In the genomic region with DNA sequence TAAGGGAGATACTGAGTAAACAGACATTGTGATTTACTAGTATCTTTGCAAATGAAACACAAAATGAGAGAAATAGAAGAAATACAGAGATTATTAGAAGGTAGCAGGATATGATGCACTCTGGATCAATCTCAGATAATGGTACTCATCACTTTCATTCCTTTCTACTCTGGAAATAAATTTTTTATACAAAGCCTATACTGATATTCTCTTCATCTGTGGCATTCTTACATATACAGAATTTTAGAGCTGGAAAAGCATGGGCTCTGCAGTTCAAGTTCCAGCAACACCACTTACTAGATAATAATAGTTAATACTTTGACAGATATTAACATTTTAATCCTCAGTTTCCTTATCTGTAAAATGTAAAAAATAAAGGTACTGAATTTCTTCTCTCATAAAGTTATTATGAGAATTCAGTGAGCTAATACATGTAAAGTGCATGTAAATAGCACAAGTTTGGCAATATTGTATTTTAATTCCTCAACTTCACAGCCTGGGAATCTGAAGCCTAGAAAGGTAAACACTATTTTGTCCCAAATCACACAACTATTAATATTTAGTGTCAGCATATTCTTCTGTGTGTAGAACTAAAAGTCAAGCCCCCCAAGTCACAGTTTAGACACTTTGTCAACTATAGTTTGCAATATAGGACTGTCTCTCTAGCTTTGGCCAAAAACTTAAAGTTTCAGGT, we compare ENCODE assay signal across 19 cellular contexts. TPM values are rescaled to one million over a fixed set of nuclear protein-coding genes. Genes with fewer than 3 reads are reported as not detected.
DNase-seq lines count a peak whose midpoint lies in the region; FAIRE-seq and TF ChIP-seq lines count a peak whose summit lies in the region.
"Had no signal": no experiment of that assay in that cellular context is flagged by ENCODE, and none has a peak within 500 bp of the region (broad histone marks: within the 10 kb centered on the region; RNA-seq: fewer than 3 reads in every experiment).

No MANE protein-coding gene starts in this region.

- no peak for TF ChIP-seq CTCF in PC-9 (conservative IDR thresholded peaks at IDR 0.05)
- TF ChIP-seq CTCF in smooth muscle cell (IDR thresholded peaks at IDR 0.05; ENCODE audit: borderline replicate concordance, insufficient read depth, poor library complexity, severe bottlenecking): no peak

- no peak for TF ChIP-seq POLR2A in H54 (IDR thresholded peaks at IDR 0.05; ENCODE audit: low read depth, low read length)

- H3K27ac ChIP-seq in PC-9 (no peak overlapping the region), epithelial cell of prostate (peak overlapping the region; percentile 86), smooth muscle cell (ENCODE audit: low read depth) (no peak overlapping the region)

- H3K4me3 ChIP-seq in PC-9 (no peak overlapping the region), smooth muscle cell (peak overlapping the region; percentile 4)
- H3K4me3 ChIP-seq: GM23338 had no signal

- peaks cover 31% of the 10 kb centered on the region for H3K4me1 ChIP-seq in PC-9 (replicated peaks; ENCODE audit: insufficient read depth)
- no peaks in the 10 kb centered on the region for H3K4me1 ChIP-seq in smooth muscle cell (ENCODE audit: low read depth)

- no peaks in the 10 kb centered on the region for H4K20me1 ChIP-seq in PC-9 (ENCODE audit: insufficient read depth)
- no peaks in the 10 kb centered on the region for H4K20me1 ChIP-seq in smooth muscle cell (ENCODE audit: low read depth)

- H3K36me3 ChIP-seq in PC-9 (ENCODE audit: low read depth) (no peaks in the 10 kb centered on the region), smooth muscle cell (ENCODE audit: low read depth) (no peaks in the 10 kb centered on the region)

- CTCF ChIA-PET in PC-9 (lab: Charles Lee): interaction anchor here (0.7 kb wide), 1 partner anchor 23 kb away, joined by 3 read pairs; no protein-coding TSS in a partner anchor

- H3K79me2 ChIP-seq in PC-9 (ENCODE audit: low read depth): no peaks in the 10 kb centered on the region
- H3K79me2 ChIP-seq in smooth muscle cell (ENCODE audit: low read depth): peaks cover 47% of the 10 kb centered on the region

- intact Hi-C loops in PC-9 (cut with micrococcal nuclease; ENCODE audit: unreplicated experiment): loop anchor here (10.0 kb wide), 1 partner anchor 196 kb away; the partner anchor contains the start of gene MKS1

- DNase-seq in H54 (ENCODE audit: insufficient read length, low spot score) (no peak), PC-9 (no peak), epithelial cell of prostate (ENCODE audit: low read depth, low spot score) (no peak), smooth muscle cell (lab: John Stamatoyannopoulos, UW; ENCODE audit: unreplicated experiment) (no peak), NCI-H2029 (lab: John Stamatoyannopoulos, UW) (no peak), iPS-NIHi7 (ENCODE audit: extremely low spot score) (no peak), EL (no peak)
- DNase-seq: CD4-positive, CD25-positive, alpha-beta regulatory T cell; DMS153; GF-D8; MV-4-11; NCI-H1694 treated with DMSO at 0.1 percent for 48 hours; NCI-H2107; NCI-H2227 treated with DMSO at 0.1 percent for 48 hours; NCI-H510A treated with DMSO at 0.1 percent for 48 hours; NCI-H774; RPMI8226; SIG-M5 had no signal

- POLR2A ChIA-PET in PC-9 (lab: Charles Lee; ENCODE audit: unreplicated experiment): no interaction called here

- H3K27me3 ChIP-seq in PC-9 (ENCODE audit: insufficient read depth, low read depth) (no peaks in the 10 kb centered on the region), smooth muscle cell (ENCODE audit: low read depth) (no peaks in the 10 kb centered on the region)

- no peak overlapping the region for H3K9ac ChIP-seq in smooth muscle cell (ENCODE audit: low read depth)

- H2AFZ ChIP-seq in PC-9 (no peak overlapping the region), smooth muscle cell (ENCODE audit: low read depth) (no peak overlapping the region)
- H2AFZ ChIP-seq: GM23338 had no signal

- BruUV-seq in PC-9 (replicated peaks; lab: Mats Ljungman, UMichigan): no TSS peak

- peak; percentile 20 for FAIRE-seq in H54 (lab: Jason Lieb, UNC)

- H3F3A ChIP-seq in PC-9 (ENCODE audit: insufficient read depth, low read depth) (no peaks in the 10 kb centered on the region), smooth muscle cell (ENCODE audit: low read depth) (no peaks in the 10 kb centered on the region)

- H3K9me3 ChIP-seq in PC-9 (ENCODE audit: insufficient read depth, low read depth) (no peaks in the 10 kb centered on the region), smooth muscle cell (replicated peaks; ENCODE audit: low read depth) (no peaks in the 10 kb centered on the region)

- peak overlapping the region; percentile 23; the same call in 1 of the 2 replicates for H3K4me2 ChIP-seq in PC-9
- H3K4me2 ChIP-seq in smooth muscle cell: no peak overlapping the region
- H3K4me2 ChIP-seq: GM23338 had no signal

- H3K9me2 ChIP-seq in PC-9 (ENCODE audit: insufficient read depth): no peaks in the 10 kb centered on the region

RNA-seq across cellular contexts. Expression of gene RNF43, which starts 6.5 kb away (rescaled TPM):
- total RNA-seq in PC-9 (2021) (0.33 TPM in 1 of 2 replicates, not detected in the other), smooth muscle cell (3.2 and 3.8 TPM in 2 replicates)
- polyA plus RNA-seq in smooth muscle cell: 0.17 and 2.1 TPM in 2 replicates

RNA-seq across cellular contexts. Expression of gene SUPT4H1, which starts 58.9 kb away (rescaled TPM):
- 72.2 and 74.8 TPM in 2 replicates for total RNA-seq in PC-9 (2021)
- 58.5 and 66.1 TPM in 2 replicates for total RNA-seq in smooth muscle cell
- polyA plus RNA-seq in smooth muscle cell: 92.4 and 107 TPM in 2 replicates
